Comparison of ENCODE assay signal across 30 cellular contexts in genomic region chr3:188151438-188151837, GRCh38. TPM values are rescaled to one million over a fixed set of nuclear protein-coding genes. Genes with fewer than 3 reads are reported as not detected.
DNase-seq lines count a peak whose midpoint lies in the region; FAIRE-seq and TF ChIP-seq lines count a peak whose summit lies in the region.
"Had no signal": no experiment of that assay in that cellular context is flagged by ENCODE, and none has a peak within 500 bp of the region (broad histone marks: within the 10 kb centered on the region; RNA-seq: fewer than 3 reads in every experiment).

No MANE protein-coding gene starts in this region.

- TF ChIP-seq CTCF in HFFc6 (IDR thresholded peaks at IDR 0.05) (no peak), astrocyte (IDR thresholded peaks at IDR 0.05; ENCODE audit: insufficient read depth, low read depth, low read length) (no peak), transverse colon (IDR thresholded peaks at IDR 0.05) (no peak)

- peak; percentile 73 for DNase-seq in HFFc6
- peak; percentile 68 for DNase-seq in astrocyte (ENCODE audit: low read depth)
- peak; percentile 71 for DNase-seq in hepatic stellate cell (ENCODE audit: low spot score)
- DNase-seq in transverse colon, result no peak
- no peak for DNase-seq in NCI-H2171 (lab: John Stamatoyannopoulos, UW)
- DNase-seq in NCI-H748 (lab: John Stamatoyannopoulos, UW; ENCODE audit: unreplicated experiment), result no peak
- no peak for DNase-seq in stimulated activated CD4-positive, alpha-beta T cell treated with anti-CD3 and anti-CD28 coated beads, Interleukin-2, amount 100 ng/mL, for 24 hours
- no peak for DNase-seq in epidermal melanocyte (ENCODE audit: insufficient read length, low spot score)
- DNase-seq: activated B cell treated with CpG ODN at 0.5 μM for 24 hours; activated CD4-positive, alpha-beta T cell treated with anti-CD3 and anti-CD28 coated beads, Interleukin-2, amount 50 U/mL, for 4 hours; activated naive CD4-positive, alpha-beta T cell treated with anti-CD3 and anti-CD28 coated beads, Interleukin-2, amount 10 ng/mL, durations not matched to agents 7 days and 5 days; DND-41; esophagus squamous epithelium; GM23248; left ventricle myocardium superior; NCI-H1436 treated with DMSO at 0.1 percent for 48 hours; NCI-H2171 treated with DMSO at 0.1 percent for 48 hours; NCI-H526; Peyer's patch; SIG-M5; stimulated activated CD4-positive, alpha-beta T cell treated with anti-CD3 and anti-CD28 coated beads, Interleukin-12 subunit alpha, Interleukin-12 subunit beta, amount 100 ng/mL, for 4 hours; stimulated activated CD4-positive, alpha-beta T cell treated with anti-CD3 and anti-CD28 coated beads, Interleukin-4, amount 100 ng/mL, for 4 hours had no signal

- no peak overlapping the region for H3K4me3 ChIP-seq in astrocyte (ENCODE audit: insufficient read depth, low read depth, low read length)
- no peak overlapping the region for H3K4me3 ChIP-seq in transverse colon
- H3K4me3 ChIP-seq: esophagus squamous epithelium, GM23248, ovary, Peyer's patch, right atrium auricular region had no signal

- in situ Hi-C loops in transverse colon (cut with MboI; ENCODE audit: low pct_ligation_motif_present in 1 of 4, low pct_unique_long_range_greater_than_20kb in 1 of 4, low sequenced_read_pairs in 3 of 4), result loop anchor here in 2 of 4 donors (10.0 to 25.0 kb wide), 2 partner anchors 407 to 414 kb away; partner anchors contain the start of gene BCL6 (in 2 of the 2)

- no peak overlapping the region for H3K9ac ChIP-seq in astrocyte (ENCODE audit: low read length)
- H3K9ac ChIP-seq: GM23248, KMS-11 had no signal

- no peak for TF ChIP-seq EP300 in transverse colon (IDR thresholded peaks at IDR 0.05; ENCODE audit: low read depth)

- peaks cover 7% of the 10 kb centered on the region for H4K20me1 ChIP-seq in astrocyte (ENCODE audit: insufficient read depth, low read length)

- H3K4me3 Mint-ChIP-seq in HFFc6, result peak overlapping the region; percentile 28; the same call in 1 of the 2 replicates
- H3K4me3 Mint-ChIP-seq in astrocyte (ENCODE audit: unreplicated experiment), result no peak overlapping the region
- H3K4me3 Mint-ChIP-seq: activated B cell treated with CpG ODN at 0.5 μM for 24 hours; CD14-positive monocyte; stimulated activated memory B cell treated with anti-CD40 and anti-IgM and Interleukin-4, amounts not matched to agents 10 μg/mL and 1 μg/mL and 100 μg/mL, for 72 hours had no signal

- peaks cover 33% of the 10 kb centered on the region for H3K4me1 ChIP-seq in astrocyte (ENCODE audit: insufficient read depth, low read length)
- H3K4me1 ChIP-seq in transverse colon, result peaks cover 16 to 36% (median 32%) of the 10 kb centered on the region in 4 donors

- no peak overlapping the region for H2AFZ ChIP-seq in astrocyte (ENCODE audit: low read depth, low read length)
- H2AFZ ChIP-seq: GM23248 had no signal

- H3K27me3 Mint-ChIP-seq in HFFc6 (ENCODE audit: insufficient read depth) (peaks cover 7% of the 10 kb centered on the region), astrocyte (ENCODE audit: low read depth, unreplicated experiment) (no peaks in the 10 kb centered on the region)
- H3K27me3 Mint-ChIP-seq: activated B cell treated with CpG ODN at 0.5 μM for 24 hours; activated naive CD4-positive, alpha-beta T cell treated with anti-CD3 and anti-CD28 coated beads, Interleukin-2, amount 10 ng/mL, durations not matched to agents 7 days and 5 days; stimulated activated memory B cell treated with anti-CD40 and anti-IgM and Interleukin-4, amounts not matched to agents 10 μg/mL and 1 μg/mL and 100 μg/mL, for 72 hours had no signal

- H3K4me1 Mint-ChIP-seq in HFFc6 (ENCODE audit: low read depth) (peaks cover 66% of the 10 kb centered on the region), astrocyte (ENCODE audit: low read depth, unreplicated experiment) (peaks cover 24% of the 10 kb centered on the region)

- H3K27ac ChIP-seq in astrocyte (ENCODE audit: low read depth, low read length), result no peak overlapping the region
- peak overlapping the region; percentile 26 to 98 (median 96) for H3K27ac ChIP-seq in transverse colon
- H3K27ac ChIP-seq: GM23248, KMS-11, ovary had no signal

- no peaks in the 10 kb centered on the region for H3K36me3 ChIP-seq in astrocyte (ENCODE audit: insufficient read depth, low read length)
- H3K36me3 ChIP-seq in transverse colon, result no peaks in the 10 kb centered on the region
- H3K36me3 ChIP-seq: esophagus squamous epithelium, ovary, Peyer's patch, right atrium auricular region had no signal

- WGBS in transverse colon (ENCODE audit: low coverage in 1 of 2), 2 donors, result 63 to 71% methylated on average over 4 of the region's 4 CpGs

- peak overlapping the region; percentile 28 for H3K4me2 ChIP-seq in astrocyte (ENCODE audit: low read length)
- H3K4me2 ChIP-seq: KMS-11 had no signal

- H3K9me3 ChIP-seq in astrocyte (ENCODE audit: insufficient read depth, low read depth, low read length) (no peaks in the 10 kb centered on the region), transverse colon (no peaks in the 10 kb centered on the region)
- H3K9me3 ChIP-seq: esophagus squamous epithelium, ovary, Peyer's patch, right atrium auricular region had no signal

- H3K27ac Mint-ChIP-seq in HFFc6, result peak overlapping the region; percentile 73
- H3K27ac Mint-ChIP-seq in astrocyte (ENCODE audit: unreplicated experiment), result no peak overlapping the region
- H3K27ac Mint-ChIP-seq: activated naive CD4-positive, alpha-beta T cell treated with anti-CD3 and anti-CD28 coated beads, Interleukin-2, amount 10 ng/mL, durations not matched to agents 7 days and 5 days; CD14-positive monocyte; stimulated activated memory B cell treated with anti-CD40 and anti-IgM and Interleukin-4, amounts not matched to agents 10 μg/mL and 1 μg/mL and 100 μg/mL, for 72 hours had no signal

- H3K27me3 ChIP-seq in astrocyte (ENCODE audit: insufficient read depth, low read length) (no peaks in the 10 kb centered on the region), transverse colon (no peaks in the 10 kb centered on the region)
- H3K27me3 ChIP-seq: esophagus squamous epithelium, ovary, Peyer's patch, right atrium auricular region had no signal

- intact Hi-C loops in transverse colon (cut with DNase I; ENCODE audit: low total_unique reads), result loop anchor here (10.0 kb wide), 1 partner anchor 803 kb away; no protein-coding TSS in a partner anchor

- no peak for TF ChIP-seq POLR2A in transverse colon (IDR thresholded peaks at IDR 0.05)

- H3K36me3 Mint-ChIP-seq in HFFc6 (ENCODE audit: low read depth), result peaks cover 21% of the 10 kb centered on the region
- no peaks in the 10 kb centered on the region for H3K36me3 Mint-ChIP-seq in astrocyte (ENCODE audit: low read depth, unreplicated experiment)
- H3K36me3 Mint-ChIP-seq: stimulated activated memory B cell treated with anti-CD40 and anti-IgM and Interleukin-4, amounts not matched to agents 10 μg/mL and 1 μg/mL and 100 μg/mL, for 72 hours had no signal

- H3K79me2 ChIP-seq in astrocyte (ENCODE audit: insufficient read depth, low read length), result peaks cover 35% of the 10 kb centered on the region

- no peak for FAIRE-seq in astrocyte (lab: Jason Lieb, UNC)
- FAIRE-seq: GM12891, islet of Langerhans had no signal

- H3K9me3 Mint-ChIP-seq in HFFc6 (no peaks in the 10 kb centered on the region), astrocyte (ENCODE audit: unreplicated experiment) (no peaks in the 10 kb centered on the region)
- H3K9me3 Mint-ChIP-seq: activated B cell treated with CpG ODN at 0.5 μM for 24 hours, nephron had no signal

RNA-seq across cellular contexts. Expression of gene LPP, which starts 2.5 kb away (rescaled TPM):
- total RNA-seq in HFFc6 (2021; fragmentation: NEBNext Ultra II Directional; extraction: Animal tissue kit (Norgen Biotek cat#: 25700)), result 100 to 1,000 TPM in 4 of 6 experiments, 10 to 100 TPM in 2; 84.1 to 121 (median 102) TPM
- total RNA-seq in astrocyte (193 and 222 TPM in 2 replicates), transverse colon (100 to 1,000 TPM; 207 to 592 (median 406) TPM)

Comparison
In these comparisons a context has a peak if more than half of its experiments do, and no peak if none do; other contexts are left out.
1. DNase-seq: peak in HFFc6 (single experiment), astrocyte (single experiment) and hepatic stellate cell (single experiment); none in transverse colon (single experiment), NCI-H2171 (single experiment), NCI-H748 (single experiment), stimulated activated CD4-positive, alpha-beta T cell treated with anti-CD3 and anti-CD28 coated beads, Interleukin-2, amount 100 ng/mL, for 24 hours (0 of 2) and epidermal melanocyte (single experiment).